In genomic region chr4:15159477-15160019, GRCh38 we compare ENCODE assay signal across 25 cellular contexts.
DNase-seq lines count a peak whose midpoint lies in the region; ATAC-seq and TF ChIP-seq lines count a peak whose summit lies in the region.
"Had no signal": no experiment of that assay in that cellular context is flagged by ENCODE, and none has a peak within 500 bp of the region (broad histone marks: within the 10 kb centered on the region; RNA-seq: fewer than 3 reads in every experiment).

No MANE protein-coding gene starts in this region.

- CTCF ChIA-PET in GM10248 (lab: Yijun Ruan, JAX), result interaction anchor here (1.0 to 1.9 kb wide), 4 partner anchors 8 to 1505 kb away, joined by 3 to 5 read pairs (median 4); no protein-coding TSS in a partner anchor

- H3K9ac ChIP-seq in HUES48 (ENCODE audit: low read depth, low read length), result no peak overlapping the region

- H3K27me3 ChIP-seq in HUES48 (ENCODE audit: control insufficient read depth, insufficient read depth, low read length), result no peaks in the 10 kb centered on the region
- H3K27me3 ChIP-seq: gastroesophageal sphincter, neutrophil, sigmoid colon, SJSA1, stomach, tibial artery had no signal

- peak overlapping the region; percentile 91 for H3K27ac ChIP-seq in HUES48 (ENCODE audit: low read depth, low read length)
- H3K27ac ChIP-seq: gastroesophageal sphincter, neutrophil, prostate gland, sigmoid colon, SJSA1, stomach, tibial artery had no signal

- no peak for ATAC-seq in GM18517 (IDR thresholded peaks at IDR 0.05; ENCODE audit: unreplicated experiment)
- ATAC-seq: activated CD8-positive, alpha-beta memory T cell treated with anti-CD3 and anti-CD28 coated beads, Interleukin-2, amount 10 ng/mL, durations not matched to agents 7 days and 5 days; activated T-cell treated with anti-CD3 and anti-CD28 coated beads, Interleukin-2, amount 50 U/mL, for 4 hours; gastroesophageal sphincter had no signal

- TF ChIP-seq CTCF in cardiac fibroblast (IDR thresholded peaks at IDR 0.05; ENCODE audit: low read depth, low read length), result no peak
- no peak for TF ChIP-seq CTCF in GM10248 (IDR thresholded peaks at IDR 0.05; ENCODE audit: control extremely low read depth, extremely low read depth, low read depth, missing control alignments)

- H3K4me1 ChIP-seq in HUES48 (ENCODE audit: control insufficient read depth, insufficient read depth, low read length), result peaks cover 44% of the 10 kb centered on the region
- H3K4me1 ChIP-seq: gastroesophageal sphincter, prostate gland, sigmoid colon, SJSA1 had no signal

- H3K36me3 ChIP-seq in HUES48 (ENCODE audit: control insufficient read depth, insufficient read depth, low read length), result no peaks in the 10 kb centered on the region
- H3K36me3 ChIP-seq: gastroesophageal sphincter, neutrophil, prostate gland, sigmoid colon, SJSA1, stomach, tibial artery had no signal

- no peaks in the 10 kb centered on the region for H3K9me3 ChIP-seq in HUES48 (ENCODE audit: control insufficient read depth, insufficient read depth, low read length)
- H3K9me3 ChIP-seq: gastroesophageal sphincter, neutrophil, prostate gland, sigmoid colon, SJSA1, stomach, tibial artery had no signal

- peak; percentile 12 to 16 for DNase-seq in cardiac fibroblast (ENCODE audit: low read depth in 2 of 2)
- DNase-seq in inferior parietal cortex (ENCODE audit: extremely low spot score), result peak; percentile 28
- peak; percentile 68 for DNase-seq in superior temporal gyrus (ENCODE audit: extremely low spot score)
- DNase-seq in GM10248 (ENCODE audit: extremely low spot score), result no peak
- no peak for DNase-seq in T-helper 1 cell
- DNase-seq: activated CD4-positive, CD25-positive, alpha-beta regulatory T cell; activated CD8-positive, alpha-beta memory T cell treated with anti-CD3 and anti-CD28 coated beads, Interleukin-2, amount 10 ng/mL, durations not matched to agents 7 days and 5 days; activated gamma-delta T cell treated with Interleukin-2 at 50 U/mL for 16 hours; activated naive CD8-positive, alpha-beta T cell treated with anti-CD3 and anti-CD28 coated beads, Interleukin-2, amount 10 ng/mL, durations not matched to agents 7 days and 5 days; activated T-cell treated with anti-CD3 and anti-CD28 coated beads, Interleukin-2, amount 50 U/mL, for 4 hours; central memory CD4-positive, alpha-beta T cell; KG1; NCI-H1092 treated with DMSO at 0.1 percent for 48 hours; NCI-H1694 treated with DMSO at 0.1 percent for 48 hours; OCI-M1; sigmoid colon; stimulated activated CD4-positive, alpha-beta T cell treated with anti-CD3 and anti-CD28 coated beads, Interleukin-4, amount 100 ng/mL, for 1 hour; stomach; tibial artery had no signal

- H3K4me3 ChIP-seq in HUES48 (ENCODE audit: low read depth, low read length), result no peak overlapping the region
- no peak overlapping the region for H3K4me3 ChIP-seq in cardiac fibroblast (replicated peaks in 1 of 2; ENCODE audit: low read depth in 2 of 2, low read length in 2 of 2)
- H3K4me3 ChIP-seq: gastroesophageal sphincter, prostate gland, sigmoid colon, SJSA1, stomach, tibial artery had no signal

- POLR2A ChIA-PET in GM10248 (lab: Yijun Ruan, JAX), result no interaction called here

Comparison
In these comparisons a context has a peak if more than half of its experiments do, and no peak if none do; other contexts are left out.
1. DNase-seq: peak in cardiac fibroblast (2 of 2), inferior parietal cortex (single experiment) and superior temporal gyrus (single experiment); none in GM10248 (single experiment) and T-helper 1 cell (0 of 5).